Comparison of ENCODE assay signal across 32 cellular contexts in the genomic region with DNA sequence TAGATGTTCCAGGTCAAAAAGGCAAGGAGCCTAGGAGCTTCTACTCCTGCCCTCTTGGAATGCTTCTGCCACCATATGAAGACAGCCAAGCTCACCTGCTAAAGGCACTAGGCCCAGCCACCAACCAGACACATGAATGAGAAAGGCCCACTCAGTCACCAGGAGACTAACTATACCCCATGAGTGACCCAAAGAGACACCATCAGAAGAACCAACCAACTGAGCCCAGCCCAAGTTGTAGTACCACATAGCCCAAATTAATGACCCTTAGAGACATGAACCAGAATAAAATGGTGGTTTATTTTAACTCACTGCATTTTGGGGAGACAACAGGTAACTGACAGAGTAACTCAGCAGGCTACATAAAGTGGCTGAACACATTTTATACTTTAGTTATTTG. TPM values are rescaled to one million over a fixed set of nuclear protein-coding genes. Genes with fewer than 3 reads are reported as not detected.
"Had no signal": no experiment of that assay in that cellular context is flagged by ENCODE, and none has a peak within 500 bp of the region (broad histone marks: within the 10 kb centered on the region; RNA-seq: fewer than 3 reads in every experiment).

No MANE protein-coding gene starts in this region.

- H3K4me3 ChIP-seq: stomach, suprapubic skin, testis, thoracic aorta, thyroid gland, tibial artery, tibial nerve, transverse colon, upper lobe of left lung, upper lobe of right lung, uterus, vagina had no signal

- H3K27ac Mint-ChIP-seq: stimulated activated effector memory CD8-positive, alpha-beta T cell treated with anti-CD3 and anti-CD28 coated beads, Interleukin-12 subunit alpha, Interleukin-12 subunit beta, amount 100 ng/mL, for 72 hours; stimulated activated memory B cell treated with anti-CD40 and anti-IgM and Interleukin-4, amounts not matched to agents 10 μg/mL and 1 μg/mL and 100 μg/mL, for 72 hours; stimulated activated naive B cell treated with anti-CD40 and anti-IgM and Interleukin-4, amounts not matched to agents 10 μg/mL and 1 μg/mL and 100 μg/mL, for 72 hours; stimulated activated naive CD8-positive, alpha-beta T cell treated with anti-CD3 and anti-CD28 coated beads, Interleukin-15, amount 100 ng/mL, for 72 hours; stimulated activated naive CD8-positive, alpha-beta T cell treated with anti-CD3 and anti-CD28 coated beads, Interleukin-15, Interleukin-2, amounts not matched to agents 100 ng/mL and 50 ng/mL, for 24 hours; type B pancreatic cell had no signal

- H3K4me1 Mint-ChIP-seq: stimulated activated effector memory CD8-positive, alpha-beta T cell treated with anti-CD3 and anti-CD28 coated beads, Interleukin-12 subunit alpha, Interleukin-12 subunit beta, amount 100 ng/mL, for 72 hours; stimulated activated memory B cell treated with anti-CD40 and anti-IgM and Interleukin-4, amounts not matched to agents 10 μg/mL and 1 μg/mL and 100 μg/mL, for 72 hours; stimulated activated naive B cell treated with anti-CD40 and anti-IgM and Interleukin-4, amounts not matched to agents 10 μg/mL and 1 μg/mL and 100 μg/mL, for 72 hours; stimulated activated naive CD8-positive, alpha-beta T cell treated with anti-CD3 and anti-CD28 coated beads, Interleukin-15, amount 100 ng/mL, for 72 hours had no signal

- H3K4me1 ChIP-seq: stomach, suprapubic skin, testis, thyroid gland, tibial artery, tibial nerve, upper lobe of left lung, upper lobe of right lung, uterus, vagina had no signal

- H3K9me3 ChIP-seq: suprapubic skin, testis, thoracic aorta, thyroid gland, tibial artery, tibial nerve, transverse colon, upper lobe of left lung, upper lobe of right lung, uterus, vagina had no signal

- H3K27me3 ChIP-seq: stomach, suprapubic skin, testis, thyroid gland, tibial artery, tibial nerve, transverse colon, upper lobe of left lung, upper lobe of right lung, uterus, vagina had no signal

- H3K27me3 Mint-ChIP-seq: stimulated activated memory B cell treated with anti-CD40 and anti-IgM and Interleukin-4, amounts not matched to agents 10 μg/mL and 1 μg/mL and 100 μg/mL, for 72 hours; stimulated activated naive CD8-positive, alpha-beta T cell treated with anti-CD3 and anti-CD28 coated beads, Interleukin-15, amount 100 ng/mL, for 72 hours; stimulated activated naive CD8-positive, alpha-beta T cell treated with anti-CD3 and anti-CD28 coated beads, Interleukin-15, Interleukin-2, amounts not matched to agents 100 ng/mL and 50 ng/mL, for 24 hours; type B pancreatic cell had no signal

- H3K36me3 Mint-ChIP-seq: stimulated activated effector memory CD8-positive, alpha-beta T cell treated with anti-CD3 and anti-CD28 coated beads, Interleukin-12 subunit alpha, Interleukin-12 subunit beta, amount 100 ng/mL, for 72 hours; stimulated activated memory B cell treated with anti-CD40 and anti-IgM and Interleukin-4, amounts not matched to agents 10 μg/mL and 1 μg/mL and 100 μg/mL, for 72 hours; stimulated activated naive B cell treated with anti-CD40 and anti-IgM and Interleukin-4, amounts not matched to agents 10 μg/mL and 1 μg/mL and 100 μg/mL, for 72 hours; type B pancreatic cell had no signal

- H3K27ac ChIP-seq: stomach, suprapubic skin, testis, thoracic aorta, thyroid gland, tibial artery, tibial nerve, transverse colon, upper lobe of left lung, upper lobe of right lung, uterus, vagina had no signal

- DNase-seq: stimulated activated CD4-positive, alpha-beta T cell treated with anti-CD3 and anti-CD28 coated beads, Interleukin-2, amount 100 ng/mL, for 48 hours; stimulated activated CD4-positive, alpha-beta T cell treated with anti-CD3 and anti-CD28 coated beads, Interleukin-4, amount 100 ng/mL, for 1 hour; stimulated activated CD4-positive, alpha-beta T cell treated with anti-CD3 and anti-CD28 coated beads, Interleukin-4, amount 100 ng/mL, for 24 hours; stimulated activated CD4-positive, alpha-beta T cell treated with anti-CD3 and anti-CD28 coated beads, Interleukin-4, amount 100 ng/mL, for 4 hours; stimulated activated CD8-positive, alpha-beta memory T cell treated with anti-CD3 and anti-CD28 coated beads, Interleukin-4, amount 100 ng/mL, for 48 hours; stimulated activated naive B cell treated with anti-CD40 and anti-IgM and Interleukin-4, amounts not matched to agents 10 μg/mL and 1 μg/mL and 100 μg/mL, for 72 hours; stimulated activated naive CD4-positive, alpha-beta T cell; stimulated activated naive CD4-positive, alpha-beta T cell treated with Interleukin-2 at 50 U/mL for 16 hours; stimulated activated naive CD8-positive, alpha-beta T cell treated with anti-CD3 and anti-CD28 coated beads, Interleukin-15, amount 100 ng/mL, for 72 hours; stimulated activated naive CD8-positive, alpha-beta T cell treated with anti-CD3 and anti-CD28 coated beads, Interleukin-15, Interleukin-2, amounts not matched to agents 100 U/mL and 50 U/mL, for 24 hours; stomach; substantia nigra; testis; thyroid gland; tibial artery; transverse colon; trophoblast cell; upper lobe of left lung; upper lobe of right lung; uterus had no signal

- FAIRE-seq: urothelium cell line had no signal

- ATAC-seq: stimulated activated effector memory CD8-positive, alpha-beta T cell treated with anti-CD3 and anti-CD28 coated beads, Interleukin-12 subunit alpha, Interleukin-12 subunit beta, amount 100 ng/mL, for 72 hours; stimulated activated memory B cell treated with anti-CD40 and anti-IgM and Interleukin-4, amounts not matched to agents 10 μg/mL and 1 μg/mL and 100 μg/mL, for 72 hours; stimulated activated naive B cell treated with anti-CD40 and anti-IgM and Interleukin-4, amounts not matched to agents 10 μg/mL and 1 μg/mL and 100 μg/mL, for 72 hours; stimulated activated naive CD8-positive, alpha-beta T cell treated with anti-CD3 and anti-CD28 coated beads, Interleukin-15, amount 100 ng/mL, for 72 hours; stimulated activated naive CD8-positive, alpha-beta T cell treated with anti-CD3 and anti-CD28 coated beads, Interleukin-15, Interleukin-2, amounts not matched to agents 100 U/mL and 50 U/mL, for 24 hours; upper lobe of right lung had no signal

- H3K9me3 Mint-ChIP-seq: stimulated activated effector memory CD8-positive, alpha-beta T cell treated with anti-CD3 and anti-CD28 coated beads, Interleukin-12 subunit alpha, Interleukin-12 subunit beta, amount 100 ng/mL, for 72 hours; stimulated activated naive CD8-positive, alpha-beta T cell treated with anti-CD3 and anti-CD28 coated beads, Interleukin-15, amount 100 ng/mL, for 72 hours; type B pancreatic cell had no signal

- H3K4me3 Mint-ChIP-seq: stimulated activated effector memory CD8-positive, alpha-beta T cell treated with anti-CD3 and anti-CD28 coated beads, Interleukin-12 subunit alpha, Interleukin-12 subunit beta, amount 100 ng/mL, for 72 hours; stimulated activated memory B cell treated with anti-CD40 and anti-IgM and Interleukin-4, amounts not matched to agents 10 μg/mL and 1 μg/mL and 100 μg/mL, for 72 hours; stimulated activated naive B cell treated with anti-CD40 and anti-IgM and Interleukin-4, amounts not matched to agents 10 μg/mL and 1 μg/mL and 100 μg/mL, for 72 hours; stimulated activated naive CD8-positive, alpha-beta T cell treated with anti-CD3 and anti-CD28 coated beads, Interleukin-15, amount 100 ng/mL, for 72 hours; stimulated activated naive CD8-positive, alpha-beta T cell treated with anti-CD3 and anti-CD28 coated beads, Interleukin-15, Interleukin-2, amounts not matched to agents 100 ng/mL and 50 ng/mL, for 24 hours; type B pancreatic cell had no signal

- H3K36me3 ChIP-seq: stomach, suprapubic skin, thoracic aorta, thyroid gland, tibial artery, tibial nerve, transverse colon, upper lobe of left lung, upper lobe of right lung, uterus, vagina had no signal

RNA-seq across cellular contexts. Expression of gene CXCL3, which starts 22.9 kb away (rescaled TPM):
- total RNA-seq: temporal lobe, ureter, urinary bladder, vagina had no signal
